Comparison of ENCODE assay signal across 7 cellular contexts in the genomic region with DNA sequence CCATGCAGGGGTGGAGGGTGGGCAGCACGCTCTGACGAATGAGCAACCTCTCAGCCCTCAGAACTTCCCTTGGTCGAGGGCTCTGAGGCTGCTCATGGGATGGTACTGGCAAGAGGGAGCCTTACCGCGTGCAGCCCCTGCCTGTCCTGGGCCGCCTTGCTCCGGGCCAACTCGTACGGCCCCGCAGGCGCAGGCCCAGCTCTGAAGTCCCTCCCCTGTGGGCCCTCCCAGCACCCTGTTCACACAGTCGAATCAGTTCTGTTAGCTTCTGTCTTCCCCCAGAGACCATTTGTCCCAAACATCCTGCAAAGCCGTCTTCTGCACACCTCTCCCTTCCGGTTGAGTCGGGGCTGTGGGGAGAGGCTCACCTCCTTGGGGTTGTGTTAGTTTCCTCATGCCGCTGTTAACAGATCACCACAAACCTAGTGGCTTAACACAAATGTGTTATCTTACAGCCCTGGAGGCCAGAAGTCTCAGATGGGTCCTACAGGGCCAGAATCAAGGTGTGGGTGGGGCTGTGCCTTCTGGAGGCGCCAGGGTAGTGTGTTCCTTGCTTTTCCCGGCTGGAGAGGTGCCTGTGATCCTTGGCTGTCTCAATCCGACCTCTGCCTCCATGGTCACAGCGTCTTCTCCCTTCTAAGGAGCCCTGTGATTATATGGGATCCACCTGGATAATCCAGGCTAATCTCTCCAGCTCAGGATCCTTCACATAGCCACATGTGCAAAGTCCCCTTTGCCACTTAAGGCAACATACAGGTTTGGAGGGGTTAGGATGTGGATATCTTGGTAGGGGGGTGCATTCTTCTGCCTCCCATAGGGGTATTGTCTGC. TPM values are rescaled to one million over a fixed set of nuclear protein-coding genes. Genes with fewer than 3 reads are reported as not detected.
DNase-seq lines count a peak whose midpoint lies in the region; ATAC-seq and TF ChIP-seq lines count a peak whose summit lies in the region.

No MANE protein-coding gene starts in this region.

- peak overlapping the region; percentile 96 for H2AFZ ChIP-seq in osteoblast (ENCODE audit: low read length)

- intact Hi-C loops in esophagus muscularis mucosa (cut with DNase I) = loop anchor here (10.0 kb wide), 1 partner anchor 235 kb away; the partner anchor contains the start of gene ARPC3

- peak; percentile 84 for DNase-seq in activated CD8-positive, alpha-beta memory T cell treated with anti-CD3 and anti-CD28 coated beads for 24 hours
- DNase-seq in esophagus muscularis mucosa (ENCODE audit: extremely low spot score) = no peak
- DNase-seq in osteoblast (ENCODE audit: insufficient read length, low spot score, missing footprints) = peak; percentile 94
- DNase-seq in OCI-M2 (lab: John Stamatoyannopoulos, UW; ENCODE audit: unreplicated experiment) = no peak
- DNase-seq in NCI-H345 treated with DMSO at 0.1 percent for 48 hours (lab: John Stamatoyannopoulos, UW; ENCODE audit: unreplicated experiment) = no peak

- WGBS in esophagus muscularis mucosa = 23% methylated on average over 15 of the region's 20 CpGs

- H4K20me1 ChIP-seq in osteoblast (ENCODE audit: insufficient read depth, low read length) = no peaks in the 10 kb centered on the region

- H3K27me3 ChIP-seq in esophagus muscularis mucosa = no peaks in the 10 kb centered on the region
- peaks cover 10% of the 10 kb centered on the region for H3K27me3 ChIP-seq in osteoblast (ENCODE audit: insufficient read depth, low read length)

- ATAC-seq in GM19043 (IDR thresholded peaks at IDR 0.05; ENCODE audit: low read depth, unreplicated experiment) (peak; percentile 49), HG03457 (IDR thresholded peaks at IDR 0.05; ENCODE audit: unreplicated experiment) (peak; percentile 39)

- TF ChIP-seq CTCF in esophagus muscularis mucosa (IDR thresholded peaks at IDR 0.05) = no peak
- TF ChIP-seq CTCF in osteoblast (IDR thresholded peaks at IDR 0.05; ENCODE audit: extremely low read depth, low read depth, low read length) = no peak

- H3K79me2 ChIP-seq in osteoblast (ENCODE audit: insufficient read depth, low read length) = no peaks in the 10 kb centered on the region

- TF ChIP-seq EP300 in esophagus muscularis mucosa (IDR thresholded peaks at IDR 0.05) = no peak

- TF ChIP-seq POLR2A in esophagus muscularis mucosa (IDR thresholded peaks at IDR 0.05; ENCODE audit: low read depth) = no peak

- peak overlapping the region; percentile 60 to 70 (median 68) for H3K4me3 ChIP-seq in esophagus muscularis mucosa
- peak overlapping the region; percentile 70 for H3K4me3 ChIP-seq in osteoblast (ENCODE audit: insufficient read depth, low read length)

- peaks cover 15 to 29% (median 27%) of the 10 kb centered on the region in 4 donors for H3K4me1 ChIP-seq in esophagus muscularis mucosa
- H3K4me1 ChIP-seq in osteoblast (ENCODE audit: insufficient read depth, low read length) = peaks cover 7% of the 10 kb centered on the region

- H3K4me2 ChIP-seq in osteoblast (ENCODE audit: insufficient read depth, low read length) = peak overlapping the region; percentile 87

- no peaks in the 10 kb centered on the region for H3K9me3 ChIP-seq in esophagus muscularis mucosa
- no peaks in the 10 kb centered on the region for H3K9me3 ChIP-seq in osteoblast (ENCODE audit: low read depth, low read length)

- H3K27ac ChIP-seq in esophagus muscularis mucosa (replicated peaks in 1 of 4) (peak overlapping the region; percentile 60 to 79 (median 70)), osteoblast (ENCODE audit: low read depth, low read length) (no peak overlapping the region)

- H3K36me3 ChIP-seq in esophagus muscularis mucosa = no peaks in the 10 kb centered on the region
- no peaks in the 10 kb centered on the region for H3K36me3 ChIP-seq in osteoblast (ENCODE audit: insufficient read depth, low read length)

RNA-seq across cellular contexts. Expression of gene HVCN1, which starts 0.9 kb away (rescaled TPM):
- total RNA-seq in esophagus muscularis mucosa (1 to 10 TPM; 5.4 to 8.9 (median 7.1) TPM), osteoblast (2.1 and 2.9 TPM in 2 replicates)

RNA-seq across cellular contexts. Expression of gene PPP1CC, which starts 52.9 kb away (rescaled TPM):
- total RNA-seq in esophagus muscularis mucosa (100 to 1,000 TPM in 3 of 4 donors, 10 to 100 TPM in 1; 92.2 to 120 (median 101) TPM), osteoblast (107 and 114 TPM in 2 replicates)

Comparison
In these comparisons a context has a peak if more than half of its experiments do, and no peak if none do; other contexts are left out.
1. DNase-seq: peak in activated CD8-positive, alpha-beta memory T cell treated with anti-CD3 and anti-CD28 coated beads for 24 hours (single experiment) and osteoblast (single experiment); none in esophagus muscularis mucosa (single experiment), OCI-M2 (single experiment) and NCI-H345 treated with DMSO at 0.1 percent for 48 hours (single experiment).